10 cellular contexts compared by ENCODE assay signal in the genomic region with DNA sequence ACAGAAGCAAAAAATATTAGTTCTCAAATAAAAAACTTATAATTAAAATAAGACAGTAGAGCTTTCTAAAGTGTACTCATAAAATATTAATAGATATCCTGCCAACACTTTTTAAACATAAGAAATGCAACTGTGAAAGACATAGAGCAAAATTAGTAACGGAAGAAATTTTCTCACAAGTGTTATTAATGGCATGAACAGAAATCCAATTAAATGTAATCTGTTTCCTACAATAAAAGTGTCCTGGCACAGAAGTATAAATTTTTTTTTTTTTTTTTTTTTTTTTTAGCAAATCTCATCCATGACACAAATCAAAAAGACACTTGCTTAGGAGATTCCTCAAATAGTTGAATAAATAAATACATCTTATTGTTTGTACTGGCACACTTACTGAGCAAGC.
"Had no signal": no experiment of that assay in that cellular context is flagged by ENCODE, and none has a peak within 500 bp of the region (broad histone marks: within the 10 kb centered on the region; RNA-seq: fewer than 3 reads in every experiment).

No MANE protein-coding gene starts in this region.

- H3K9me3 ChIP-seq: HAP-1 had no signal

- FAIRE-seq: HepG2 had no signal

- ATAC-seq: HCT116, HepG2 had no signal

- H3K27ac ChIP-seq: GM23248, HL-60, KMS-11 had no signal

- H3K9ac ChIP-seq: GM23248, KMS-11 had no signal

- DNase-seq: GM23248, GOT3, H7, HFFc6, KBM-7 had no signal

- H3K4me1 ChIP-seq: HAP-1 had no signal

- H3K4me3 ChIP-seq: GM23248, HAP-1 had no signal

- H3K36me3 ChIP-seq: HAP-1 had no signal
